ENCODE assay signal across 8 cellular contexts in genomic region chr12:48865141-48865440, GRCh38. TPM values are rescaled to one million over a fixed set of nuclear protein-coding genes. Genes with fewer than 3 reads are reported as not detected.
A peak's percentile ranks its signal among the peaks of the same experiment; 100 is the strongest.
DNase-seq lines count a peak whose midpoint lies in the region; ATAC-seq and TF ChIP-seq lines count a peak whose summit lies in the region.

No MANE protein-coding gene starts in this region.

- ATAC-seq in HG03378 (IDR thresholded peaks at IDR 0.05; ENCODE audit: unreplicated experiment) = peak; percentile 22
- no peak for ATAC-seq in HG03457 (IDR thresholded peaks at IDR 0.05; ENCODE audit: unreplicated experiment)

- no peak for DNase-seq in BE2C
- DNase-seq in cardiac fibroblast (ENCODE audit: low read depth in 2 of 2) = no peak
- DNase-seq in GOT3 (lab: John Stamatoyannopoulos, UW) = no peak
- DNase-seq in activated CD4-positive, CD25-positive, alpha-beta regulatory T cell (lab: John Stamatoyannopoulos, UW) = no peak
- no peak for DNase-seq in NCI-H128 (lab: John Stamatoyannopoulos, UW; ENCODE audit: unreplicated experiment)

- TF ChIP-seq CTCF in BE2C (IDR thresholded peaks at IDR 0.05; ENCODE audit: low read depth, low read length) (no peak), cardiac fibroblast (IDR thresholded peaks at IDR 0.05; ENCODE audit: low read depth, low read length) (no peak)

- H3K36me3 ChIP-seq in BE2C (no peaks in the 10 kb centered on the region), muscle layer of colon (ENCODE audit: insufficient read depth, low read length) (no peaks in the 10 kb centered on the region)

- H3K4me1 ChIP-seq in BE2C = no peaks in the 10 kb centered on the region
- peaks cover 10% of the 10 kb centered on the region for H3K4me1 ChIP-seq in muscle layer of colon (ENCODE audit: insufficient read depth, low read length)

- peak overlapping the region; percentile 20 for H3K9ac ChIP-seq in muscle layer of colon (ENCODE audit: low read length)

- H3K4me3 ChIP-seq in BE2C (ENCODE audit: low read depth, low read length) (peak overlapping the region; percentile 55), cardiac fibroblast (replicated peaks in 1 of 2; ENCODE audit: low read depth in 2 of 2, low read length in 2 of 2) (peak overlapping the region; percentile 59 to 66), muscle layer of colon (ENCODE audit: low read depth in 1 of 2, low read length in 2 of 2) (peak overlapping the region in 1 of 2 donors; percentile 80)

- H3K27me3 ChIP-seq in BE2C (peaks cover 30% of the 10 kb centered on the region), muscle layer of colon (ENCODE audit: control insufficient read depth in 1 of 2, insufficient read depth in 2 of 2, low read length in 2 of 2) (peaks cover 0 to 10% of the 10 kb centered on the region in 2 donors)

- no peak overlapping the region for H3K27ac ChIP-seq in muscle layer of colon (ENCODE audit: low read depth, low read length)

- H3K9me3 ChIP-seq in BE2C (no peaks in the 10 kb centered on the region), muscle layer of colon (ENCODE audit: low read length) (no peaks in the 10 kb centered on the region)

RNA-seq across cellular contexts. Expression of gene RND1, which starts 0.6 kb away (rescaled TPM):
- polyA plus RNA-seq in BE2C (2012; ENCODE audit: insufficient read depth, insufficient read length, low read depth) = not detected

RNA-seq across cellular contexts. Expression of gene DDX23, which starts 13.1 kb away (rescaled TPM):
- polyA plus RNA-seq in BE2C (2012; ENCODE audit: insufficient read depth, insufficient read length, low read depth) = 209 TPM

RNA-seq across cellular contexts. Expression of gene CACNB3, which starts 46.8 kb away (rescaled TPM):
- 15.5 TPM for polyA plus RNA-seq in BE2C (2012; ENCODE audit: insufficient read depth, insufficient read length, low read depth)
